In genomic region chr13:98510156-98510509, GRCh38 we compare ENCODE assay signal across 10 cellular contexts.
DNase-seq lines count a peak whose midpoint lies in the region; ATAC-seq and TF ChIP-seq lines count a peak whose summit lies in the region.
"Had no signal": no experiment of that assay in that cellular context is flagged by ENCODE, and none has a peak within 500 bp of the region (broad histone marks: within the 10 kb centered on the region; RNA-seq: fewer than 3 reads in every experiment).

No MANE protein-coding gene starts in this region.

- H3K27me3 ChIP-seq in left lung (no peaks in the 10 kb centered on the region), subcutaneous abdominal adipose tissue (ENCODE audit: control insufficient read depth in 5 of 5, insufficient read depth in 4 of 5, low read length in 5 of 5) (no peaks in the 10 kb centered on the region)

- H3K9ac ChIP-seq in subcutaneous abdominal adipose tissue (ENCODE audit: low read length in 5 of 5) = no peak overlapping the region

- no peaks in the 10 kb centered on the region for H3K27me3 Mint-ChIP-seq in activated CD8-positive, alpha-beta T cell treated with anti-CD3 and anti-CD28 coated beads for 36 hours
- H3K27me3 Mint-ChIP-seq in activated CD8-positive, alpha-beta T cell treated with anti-CD3 and anti-CD28 coated beads, Interleukin-2, amount 10 ng/mL, durations not matched to agents 7 days and 5 days (ENCODE audit: low read depth) = no peaks in the 10 kb centered on the region
- H3K27me3 Mint-ChIP-seq in activated CD4-positive, alpha-beta memory T cell treated with anti-CD3 and anti-CD28 coated beads, Interleukin-2, amount 10 ng/mL, durations not matched to agents 7 days and 5 days = no peaks in the 10 kb centered on the region

- H3K27ac Mint-ChIP-seq in activated CD8-positive, alpha-beta T cell treated with anti-CD3 and anti-CD28 coated beads for 36 hours = peak overlapping the region; percentile 87
- H3K27ac Mint-ChIP-seq in activated CD8-positive, alpha-beta T cell treated with anti-CD3 and anti-CD28 coated beads, Interleukin-2, amount 10 ng/mL, durations not matched to agents 7 days and 5 days = no peak overlapping the region
- H3K27ac Mint-ChIP-seq in activated CD4-positive, alpha-beta memory T cell treated with anti-CD3 and anti-CD28 coated beads, Interleukin-2, amount 10 ng/mL, durations not matched to agents 7 days and 5 days = peak overlapping the region; percentile 87

- H3K36me3 ChIP-seq in left lung (peaks cover 0 to 7% of the 10 kb centered on the region in 2 donors), subcutaneous abdominal adipose tissue (ENCODE audit: control insufficient read depth in 5 of 5, insufficient read depth in 5 of 5, low read length in 5 of 5) (peaks cover 0 to 2% (median 0%) of the 10 kb centered on the region in 5 donors)

- H3K9me3 ChIP-seq in left lung = no peaks in the 10 kb centered on the region
- no peaks in the 10 kb centered on the region for H3K9me3 ChIP-seq in subcutaneous abdominal adipose tissue (ENCODE audit: control insufficient read depth in 5 of 5, low read length in 5 of 5)

- ATAC-seq in activated CD8-positive, alpha-beta T cell treated with anti-CD3 and anti-CD28 coated beads for 36 hours = no peak
- no peak for ATAC-seq in activated CD8-positive, alpha-beta T cell treated with anti-CD3 and anti-CD28 coated beads, Interleukin-2, amount 10 ng/mL, durations not matched to agents 7 days and 5 days
- no peak for ATAC-seq in left lung

- no peak for DNase-seq in activated CD8-positive, alpha-beta T cell treated with anti-CD3 and anti-CD28 coated beads for 36 hours
- DNase-seq in activated CD8-positive, alpha-beta T cell treated with anti-CD3 and anti-CD28 coated beads, Interleukin-2, amount 10 ng/mL, durations not matched to agents 7 days and 5 days = no peak
- DNase-seq in activated CD4-positive, alpha-beta memory T cell treated with anti-CD3 and anti-CD28 coated beads, Interleukin-2, amount 10 ng/mL, durations not matched to agents 7 days and 5 days = no peak
- DNase-seq in left lung (no peak), H4 (ENCODE audit: low spot score) (no peak), anterior cingulate cortex (lab: John Stamatoyannopoulos, UW) (no peak), NCI-H187 treated with DMSO at 0.1 percent for 48 hours (lab: John Stamatoyannopoulos, UW) (no peak)
- DNase-seq: NCI-H82, nucleus accumbens had no signal

- intact Hi-C loops in activated CD8-positive, alpha-beta T cell treated with anti-CD3 and anti-CD28 coated beads for 36 hours (cut with micrococcal nuclease) = loop anchor here (5.0 kb wide), 1 partner anchor 33 kb away; no protein-coding TSS in a partner anchor
- intact Hi-C loops in left lung (cut with DNase I) = no loop called here

- peak overlapping the region; percentile 76 to 80 for H3K27ac ChIP-seq in left lung
- H3K27ac ChIP-seq in subcutaneous abdominal adipose tissue (ENCODE audit: low read depth, low read length) = peak overlapping the region; percentile 75

- peaks cover 90% of the 10 kb centered on the region for H3K4me1 Mint-ChIP-seq in activated CD8-positive, alpha-beta T cell treated with anti-CD3 and anti-CD28 coated beads for 36 hours (ENCODE audit: low read depth)
- peaks cover 61% of the 10 kb centered on the region for H3K4me1 Mint-ChIP-seq in activated CD8-positive, alpha-beta T cell treated with anti-CD3 and anti-CD28 coated beads, Interleukin-2, amount 10 ng/mL, durations not matched to agents 7 days and 5 days (ENCODE audit: low read depth)
- H3K4me1 Mint-ChIP-seq in activated CD4-positive, alpha-beta memory T cell treated with anti-CD3 and anti-CD28 coated beads, Interleukin-2, amount 10 ng/mL, durations not matched to agents 7 days and 5 days = peaks cover 91% of the 10 kb centered on the region

- no peak overlapping the region for H3K4me3 ChIP-seq in left lung
- H3K4me3 ChIP-seq in subcutaneous abdominal adipose tissue (ENCODE audit: low read depth in 1 of 5, low read length in 5 of 5) = no peak overlapping the region

- H3K9me3 Mint-ChIP-seq in activated CD8-positive, alpha-beta T cell treated with anti-CD3 and anti-CD28 coated beads for 36 hours = peaks cover 2% of the 10 kb centered on the region
- no peaks in the 10 kb centered on the region for H3K9me3 Mint-ChIP-seq in activated CD8-positive, alpha-beta T cell treated with anti-CD3 and anti-CD28 coated beads, Interleukin-2, amount 10 ng/mL, durations not matched to agents 7 days and 5 days (ENCODE audit: insufficient read depth)
- no peaks in the 10 kb centered on the region for H3K9me3 Mint-ChIP-seq in activated CD4-positive, alpha-beta memory T cell treated with anti-CD3 and anti-CD28 coated beads, Interleukin-2, amount 10 ng/mL, durations not matched to agents 7 days and 5 days

- H3K4me1 ChIP-seq in left lung = peaks cover 31 to 48% of the 10 kb centered on the region in 2 donors
- peaks cover 14 to 51% (median 47%) of the 10 kb centered on the region in 5 donors for H3K4me1 ChIP-seq in subcutaneous abdominal adipose tissue (ENCODE audit: control insufficient read depth in 5 of 5, insufficient read depth in 5 of 5, low read length in 5 of 5)

- CTCF ChIA-PET in activated CD8-positive, alpha-beta T cell treated with anti-CD3 and anti-CD28 coated beads for 36 hours (lab: Charles Lee) = no interaction called here
- CTCF ChIA-PET in activated CD8-positive, alpha-beta T cell treated with anti-CD3 and anti-CD28 coated beads, Interleukin-2, amount 10 ng/mL, durations not matched to agents 7 days and 5 days (lab: Charles Lee) = interaction anchor here (1.5 kb wide), 1 partner anchor 23 kb away, joined by 3 read pairs; no protein-coding TSS in a partner anchor
- CTCF ChIA-PET in activated CD4-positive, alpha-beta memory T cell treated with anti-CD3 and anti-CD28 coated beads, Interleukin-2, amount 10 ng/mL, durations not matched to agents 7 days and 5 days (lab: Charles Lee) = interaction anchor here (1.0 to 2.1 kb wide), 4 partner anchors 25 to 143 kb away, joined by 3 to 6 read pairs (median 6); no protein-coding TSS in a partner anchor

- H3K36me3 Mint-ChIP-seq in activated CD8-positive, alpha-beta T cell treated with anti-CD3 and anti-CD28 coated beads for 36 hours (ENCODE audit: low read depth) = peaks cover 58% of the 10 kb centered on the region
- H3K36me3 Mint-ChIP-seq in activated CD8-positive, alpha-beta T cell treated with anti-CD3 and anti-CD28 coated beads, Interleukin-2, amount 10 ng/mL, durations not matched to agents 7 days and 5 days (ENCODE audit: low read depth) = peaks cover 53% of the 10 kb centered on the region
- peaks cover 54% of the 10 kb centered on the region for H3K36me3 Mint-ChIP-seq in activated CD4-positive, alpha-beta memory T cell treated with anti-CD3 and anti-CD28 coated beads, Interleukin-2, amount 10 ng/mL, durations not matched to agents 7 days and 5 days (ENCODE audit: low read depth)

- TF ChIP-seq CTCF in activated CD8-positive, alpha-beta T cell treated with anti-CD3 and anti-CD28 coated beads for 36 hours (IDR thresholded peaks at IDR 0.05) = no peak
- TF ChIP-seq CTCF in left lung (IDR thresholded peaks at IDR 0.05) = no peak

- POLR2A ChIA-PET in activated CD8-positive, alpha-beta T cell treated with anti-CD3 and anti-CD28 coated beads for 36 hours (lab: Charles Lee) = no interaction called here
- POLR2A ChIA-PET in activated CD8-positive, alpha-beta T cell treated with anti-CD3 and anti-CD28 coated beads, Interleukin-2, amount 10 ng/mL, durations not matched to agents 7 days and 5 days (lab: Charles Lee) = no interaction called here
- POLR2A ChIA-PET in activated CD4-positive, alpha-beta memory T cell treated with anti-CD3 and anti-CD28 coated beads, Interleukin-2, amount 10 ng/mL, durations not matched to agents 7 days and 5 days (lab: Charles Lee) = interaction anchor here (0.8 to 3.4 kb wide), 7 partner anchors 17 to 66 kb away, joined by 3 to 21 read pairs (median 7); partner anchors contain the start of gene STK24

- no peak overlapping the region for H3K4me3 Mint-ChIP-seq in activated CD8-positive, alpha-beta T cell treated with anti-CD3 and anti-CD28 coated beads for 36 hours
- H3K4me3 Mint-ChIP-seq in activated CD8-positive, alpha-beta T cell treated with anti-CD3 and anti-CD28 coated beads, Interleukin-2, amount 10 ng/mL, durations not matched to agents 7 days and 5 days = no peak overlapping the region
- H3K4me3 Mint-ChIP-seq in activated CD4-positive, alpha-beta memory T cell treated with anti-CD3 and anti-CD28 coated beads, Interleukin-2, amount 10 ng/mL, durations not matched to agents 7 days and 5 days = no peak overlapping the region
